9 cellular contexts compared by ENCODE assay signal in the genomic region with DNA sequence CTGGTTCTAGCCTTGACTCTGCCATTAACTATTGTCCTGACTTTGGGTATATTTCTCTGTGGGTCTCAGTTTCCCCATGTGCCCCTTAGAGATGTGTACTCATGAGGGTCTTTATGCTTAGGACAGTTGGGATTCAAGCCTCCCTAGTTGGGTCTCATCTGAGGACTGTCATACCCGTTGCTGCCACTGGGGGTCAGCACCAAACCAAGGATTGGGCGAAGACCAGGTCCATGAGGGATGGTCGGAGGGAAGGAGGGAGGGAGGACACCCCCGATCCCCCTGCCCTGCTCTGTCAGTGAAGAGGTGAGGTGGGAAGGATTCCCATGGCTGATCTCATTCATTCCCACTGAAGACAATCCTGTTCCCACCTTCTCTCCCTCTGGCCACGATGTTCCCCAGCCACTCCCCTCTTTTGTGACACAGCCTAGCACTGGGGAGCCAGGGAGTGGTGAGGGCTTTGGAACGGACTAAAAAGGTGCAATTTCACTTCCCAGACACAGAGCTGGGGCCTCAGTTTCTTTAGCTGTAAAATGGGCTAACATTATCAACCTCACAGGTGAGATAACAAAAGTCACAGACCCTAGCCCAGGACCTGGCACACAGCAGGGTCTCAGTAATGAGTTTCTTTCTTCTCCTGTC. TPM values are rescaled to one million over a fixed set of nuclear protein-coding genes. Genes with fewer than 3 reads are reported as not detected.
A peak's percentile ranks its signal among the peaks of the same experiment; 100 is the strongest.
DNase-seq lines count a peak whose midpoint lies in the region; ATAC-seq, FAIRE-seq and TF ChIP-seq lines count a peak whose summit lies in the region.
"Had no signal": no experiment of that assay in that cellular context is flagged by ENCODE, and none has a peak within 500 bp of the region (broad histone marks: within the 10 kb centered on the region; RNA-seq: fewer than 3 reads in every experiment).

No MANE protein-coding gene starts in this region.

- no peak for TF ChIP-seq POLR2A in prostate gland (IDR thresholded peaks at IDR 0.05)

- CTCF ChIA-PET in activated naive CD4-positive, alpha-beta T cell treated with anti-CD3 and anti-CD28 coated beads for 36 hours (lab: Charles Lee) = interaction anchor here (0.7 to 5.8 kb wide), 28 partner anchors 8 to 169 kb away, joined by 3 to 153 read pairs (median 6); a partner anchor contains a TSS

- peak; percentile 81 for DNase-seq in D721Med (ENCODE audit: insufficient read length, low spot score)
- DNase-seq in HFF-Myc (ENCODE audit: extremely low read depth, low read depth) = no peak
- peak; percentile 65 to 84 for DNase-seq in SJCRH30
- peak; percentile 82 for DNase-seq in activated naive CD4-positive, alpha-beta T cell treated with anti-CD3 and anti-CD28 coated beads for 36 hours
- peak; percentile 37 to 93 (median 83) for DNase-seq in head of caudate nucleus
- peak; percentile 64 for DNase-seq in prostate gland (ENCODE audit: low spot score)

- H3K4me1 ChIP-seq in SJCRH30 (no peaks in the 10 kb centered on the region), prostate gland (replicated peaks) (no peaks in the 10 kb centered on the region)

- H3K27me3 Mint-ChIP-seq in activated naive CD4-positive, alpha-beta T cell treated with anti-CD3 and anti-CD28 coated beads for 36 hours (ENCODE audit: low read depth) = no peaks in the 10 kb centered on the region

- no peaks in the 10 kb centered on the region for H3K9me3 ChIP-seq in SJCRH30 (replicated peaks)
- no peaks in the 10 kb centered on the region for H3K9me3 ChIP-seq in prostate gland

- H3K36me3 ChIP-seq in SJCRH30 (no peaks in the 10 kb centered on the region), prostate gland (no peaks in the 10 kb centered on the region)

- H3K36me3 Mint-ChIP-seq in activated naive CD4-positive, alpha-beta T cell treated with anti-CD3 and anti-CD28 coated beads for 36 hours (ENCODE audit: low read depth) = no peaks in the 10 kb centered on the region

- TF ChIP-seq CTCF in D721Med (IDR thresholded peaks at IDR 0.05; ENCODE audit: insufficient read depth, missing control alignments) = peak; percentile 97
- peak; percentile 96 for TF ChIP-seq CTCF in HFF-Myc (IDR thresholded peaks at IDR 0.05; ENCODE audit: low read depth, low read length, missing control alignments)
- TF ChIP-seq CTCF in prostate gland (IDR thresholded peaks at IDR 0.05) = peak; percentile 95 to 98 (median 96)

- no peaks in the 10 kb centered on the region for H3K9me3 Mint-ChIP-seq in activated naive CD4-positive, alpha-beta T cell treated with anti-CD3 and anti-CD28 coated beads for 36 hours

- H3K4me3 ChIP-seq in HFF-Myc (replicated peaks; ENCODE audit: low read depth, low read length) (no peak overlapping the region), SJCRH30 (no peak overlapping the region), prostate gland (no peak overlapping the region)

- H3K4me1 Mint-ChIP-seq in activated naive CD4-positive, alpha-beta T cell treated with anti-CD3 and anti-CD28 coated beads for 36 hours (ENCODE audit: low read depth) = no peaks in the 10 kb centered on the region

- intact Hi-C loops in activated naive CD4-positive, alpha-beta T cell treated with anti-CD3 and anti-CD28 coated beads for 36 hours (cut with micrococcal nuclease) = loop anchor here (1.0 to 5.0 kb wide), 4 partner anchors 81 to 261 kb away; no protein-coding TSS in a partner anchor
- intact Hi-C loops in head of caudate nucleus (cut with DNase I) (loop anchor here (2.0 kb wide), 1 partner anchor 87 kb away; no protein-coding TSS in a partner anchor), prostate gland (cut with DNase I) (loop anchor here (1.0 to 2.0 kb wide), 2 partner anchors 37 to 87 kb away; no protein-coding TSS in a partner anchor)

- H3K27me3 ChIP-seq in SJCRH30 (no peaks in the 10 kb centered on the region), prostate gland (replicated peaks; ENCODE audit: insufficient read depth) (no peaks in the 10 kb centered on the region)

- H3K27ac Mint-ChIP-seq in activated naive CD4-positive, alpha-beta T cell treated with anti-CD3 and anti-CD28 coated beads for 36 hours = no peak overlapping the region

- no peak for ATAC-seq in GM21515 (IDR thresholded peaks at IDR 0.05; ENCODE audit: unreplicated experiment)
- ATAC-seq in HG02884 (IDR thresholded peaks at IDR 0.05; ENCODE audit: unreplicated experiment) = no peak

- no peak for FAIRE-seq in D721Med (lab: Jason Lieb, UNC)
- FAIRE-seq: colon had no signal

- H3K4me3 Mint-ChIP-seq in activated naive CD4-positive, alpha-beta T cell treated with anti-CD3 and anti-CD28 coated beads for 36 hours = no peak overlapping the region

- H3K27ac ChIP-seq in SJCRH30 (no peak overlapping the region), prostate gland (no peak overlapping the region)

- 6% methylated on average over 6 of the region's 6 CpGs for WGBS in prostate gland

RNA-seq across cellular contexts. Expression of a gene that starts 12.4 kb away (rescaled TPM):
- not detected in 2 replicates for total RNA-seq in SJCRH30 (2014; rRNA removed; shearing (Covaris generic))
- total RNA-seq in activated naive CD4-positive, alpha-beta T cell treated with anti-CD3 and anti-CD28 coated beads for 36 hours = under 1 TPM; 0.14 to 0.17 TPM
- total RNA-seq in prostate gland = 10 to 100 TPM in 1 of 2 donors, under 1 TPM in 1; 0.46 to 28.4 TPM

RNA-seq across cellular contexts. Expression of a gene that starts 46.1 kb away (rescaled TPM):
- total RNA-seq in SJCRH30 (2014; rRNA removed; shearing (Covaris generic)) = 2,831 and 2,945 TPM in 2 replicates
- total RNA-seq in activated naive CD4-positive, alpha-beta T cell treated with anti-CD3 and anti-CD28 coated beads for 36 hours = 1,000 to 10,000 TPM; 5,069 to 5,116 TPM
- 1,000 to 10,000 TPM in 1 of 2 donors, 100 to 1,000 TPM in 1; 890 to 1,636 TPM for total RNA-seq in prostate gland
